ENCODE assay signal across 11 cellular contexts in the genomic region with DNA sequence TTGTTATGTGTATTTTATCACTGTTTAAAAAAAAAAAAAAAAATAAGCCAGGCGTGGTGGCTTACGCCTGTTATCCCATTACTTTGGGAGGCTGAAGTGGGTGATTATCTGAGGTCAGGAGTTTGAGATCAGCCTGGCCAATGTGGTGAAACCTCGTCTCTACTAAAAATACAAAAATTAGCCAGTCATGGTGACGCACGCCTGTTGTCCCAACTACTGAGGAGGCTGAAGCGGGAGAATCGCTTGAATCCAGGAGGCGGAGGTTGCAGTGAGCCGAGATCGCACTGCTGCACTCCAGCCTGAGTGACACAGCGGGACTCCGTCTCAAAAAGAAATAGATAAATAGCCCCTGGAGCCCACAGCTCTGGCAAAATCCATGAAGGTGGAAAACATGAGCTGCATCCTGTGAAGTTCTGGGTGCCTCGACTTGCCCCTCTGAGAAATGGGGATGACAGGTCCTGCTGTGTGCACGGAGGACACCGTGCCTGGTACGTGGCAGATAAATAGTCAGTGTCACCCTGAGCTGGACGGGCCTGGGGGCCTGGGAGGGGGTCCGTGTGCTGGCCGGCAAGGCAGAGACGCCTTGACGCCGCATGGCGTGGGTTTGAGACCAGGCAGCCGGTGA. TPM values are rescaled to one million over a fixed set of nuclear protein-coding genes. Genes with fewer than 3 reads are reported as not detected.
"Had no signal": no experiment of that assay in that cellular context is flagged by ENCODE, and none has a peak within 500 bp of the region (broad histone marks: within the 10 kb centered on the region; RNA-seq: fewer than 3 reads in every experiment).

No MANE protein-coding gene starts in this region.

- FAIRE-seq: H1, H54 had no signal

- DNase-seq: HFFc6, IMR-90, KBM-7 had no signal

- H3K4me1 ChIP-seq: HAP-1 had no signal

- H3K9ac ChIP-seq: KMS-11 had no signal

- H3K4me3 Mint-ChIP-seq: GM23338, HFFc6 had no signal

- H2AFZ ChIP-seq: GM23338 had no signal

- H3K27ac Mint-ChIP-seq: GM23338, HFFc6 had no signal

- H3K4me2 ChIP-seq: GM23338, KMS-11 had no signal

- H3K9me3 ChIP-seq: HAP-1 had no signal

- H3K9me3 Mint-ChIP-seq: GM23338, HFFc6 had no signal

- H3K27ac ChIP-seq: HL-60, KMS-11 had no signal

- H3K4me3 ChIP-seq: GM23338, HAP-1 had no signal

- ATAC-seq: GM23338, HCT116 had no signal

- H3K4me1 Mint-ChIP-seq: GM23338 had no signal

- H3K36me3 ChIP-seq: HAP-1 had no signal

RNA-seq across cellular contexts. Expression of gene CELF5, which starts 6.3 kb away (rescaled TPM):
- total RNA-seq: HT1080, IMR-90 had no signal

RNA-seq across cellular contexts. Expression of gene S1PR4, which starts 39.6 kb away (rescaled TPM):
- total RNA-seq: H1, HFFc6, IMR-90 had no signal
- polyA plus RNA-seq: GM23338, H1, IMR-90 had no signal
